ENCODE assay signal across 9 cellular contexts in genomic region chr7:26397326-26397725, GRCh38.
DNase-seq lines count a peak whose midpoint lies in the region; ATAC-seq and TF ChIP-seq lines count a peak whose summit lies in the region.
"Had no signal": no experiment of that assay in that cellular context is flagged by ENCODE, and none has a peak within 500 bp of the region (broad histone marks: within the 10 kb centered on the region; RNA-seq: fewer than 3 reads in every experiment).

No MANE protein-coding gene starts in this region.

- H3K27me3 Mint-ChIP-seq in T-helper 1 cell treated with Interleukin-12 subunit alpha and Interleukin-12 subunit beta and Interleukin-4 antibody, amounts not matched to agents 30 μg/mL and 1 μg/mL, for 36 hours (ENCODE audit: low read depth), result peaks cover 67% of the 10 kb centered on the region
- peaks cover 14% of the 10 kb centered on the region for H3K27me3 Mint-ChIP-seq in stimulated activated memory B cell treated with anti-CD40 and anti-IgM and Interleukin-4, amounts not matched to agents 10 μg/mL and 1 μg/mL and 100 μg/mL, for 72 hours

- DNase-seq in T-helper 1 cell (no peak), SK-N-DZ (ENCODE audit: low spot score) (peak; percentile 29), iPS-NIHi7 (ENCODE audit: extremely low spot score) (peak; percentile 23), GM13977 (ENCODE audit: low spot score) (no peak), KG1 (lab: John Stamatoyannopoulos, UW) (no peak)
- DNase-seq: effector CD4-positive, alpha-beta T cell had no signal

- H3K36me3 Mint-ChIP-seq in T-helper 1 cell treated with Interleukin-12 subunit alpha and Interleukin-12 subunit beta and Interleukin-4 antibody, amounts not matched to agents 30 μg/mL and 1 μg/mL, for 36 hours (ENCODE audit: low read depth), result no peaks in the 10 kb centered on the region
- no peaks in the 10 kb centered on the region for H3K36me3 Mint-ChIP-seq in stimulated activated memory B cell treated with anti-CD40 and anti-IgM and Interleukin-4, amounts not matched to agents 10 μg/mL and 1 μg/mL and 100 μg/mL, for 72 hours

- peak overlapping the region; percentile 9 for H3K4me3 Mint-ChIP-seq in T-helper 1 cell treated with Interleukin-12 subunit alpha and Interleukin-12 subunit beta and Interleukin-4 antibody, amounts not matched to agents 30 μg/mL and 1 μg/mL, for 36 hours
- H3K4me3 Mint-ChIP-seq in stimulated activated memory B cell treated with anti-CD40 and anti-IgM and Interleukin-4, amounts not matched to agents 10 μg/mL and 1 μg/mL and 100 μg/mL, for 72 hours, result peak overlapping the region; percentile 93

- H3K4me1 Mint-ChIP-seq in T-helper 1 cell treated with Interleukin-12 subunit alpha and Interleukin-12 subunit beta and Interleukin-4 antibody, amounts not matched to agents 30 μg/mL and 1 μg/mL, for 36 hours (ENCODE audit: low read depth), result peaks cover 10% of the 10 kb centered on the region
- H3K4me1 Mint-ChIP-seq in stimulated activated memory B cell treated with anti-CD40 and anti-IgM and Interleukin-4, amounts not matched to agents 10 μg/mL and 1 μg/mL and 100 μg/mL, for 72 hours, result peaks cover 31% of the 10 kb centered on the region

- H3K9me3 Mint-ChIP-seq in T-helper 1 cell treated with Interleukin-12 subunit alpha and Interleukin-12 subunit beta and Interleukin-4 antibody, amounts not matched to agents 30 μg/mL and 1 μg/mL, for 36 hours, result no peaks in the 10 kb centered on the region
- no peaks in the 10 kb centered on the region for H3K9me3 Mint-ChIP-seq in stimulated activated memory B cell treated with anti-CD40 and anti-IgM and Interleukin-4, amounts not matched to agents 10 μg/mL and 1 μg/mL and 100 μg/mL, for 72 hours

- in situ Hi-C loops in GM13977 (cut with MboI; ENCODE audit: low pct_unique_long_range_greater_than_20kb, low sequenced_read_pairs, unreplicated experiment), result no loop called here

- no peak for ATAC-seq in stimulated activated memory B cell treated with anti-CD40 and anti-IgM and Interleukin-4, amounts not matched to agents 10 μg/mL and 1 μg/mL and 100 μg/mL, for 72 hours
- no peak for ATAC-seq in activated CD4-positive, CD25-positive, alpha-beta regulatory T cell treated with anti-CD3 and anti-CD28 coated beads, Interleukin-2, amount 50 U/mL, for 24 hours

- H3K27ac Mint-ChIP-seq in T-helper 1 cell treated with Interleukin-12 subunit alpha and Interleukin-12 subunit beta and Interleukin-4 antibody, amounts not matched to agents 30 μg/mL and 1 μg/mL, for 36 hours, result no peak overlapping the region
- H3K27ac Mint-ChIP-seq in stimulated activated memory B cell treated with anti-CD40 and anti-IgM and Interleukin-4, amounts not matched to agents 10 μg/mL and 1 μg/mL and 100 μg/mL, for 72 hours, result peak overlapping the region; percentile 86

- TF ChIP-seq CTCF in GM13977 (IDR thresholded peaks at IDR 0.05; ENCODE audit: extremely low read depth, insufficient read depth, missing control alignments), result no peak

Comparison
In these comparisons a context has a peak if more than half of its experiments do, and no peak if none do; other contexts are left out.
1. DNase-seq: peak in SK-N-DZ (single experiment) and iPS-NIHi7 (single experiment); none in T-helper 1 cell (0 of 5), GM13977 (single experiment) and KG1 (single experiment).